Comparison of ENCODE assay signal across 1 cellular context in the genomic region with DNA sequence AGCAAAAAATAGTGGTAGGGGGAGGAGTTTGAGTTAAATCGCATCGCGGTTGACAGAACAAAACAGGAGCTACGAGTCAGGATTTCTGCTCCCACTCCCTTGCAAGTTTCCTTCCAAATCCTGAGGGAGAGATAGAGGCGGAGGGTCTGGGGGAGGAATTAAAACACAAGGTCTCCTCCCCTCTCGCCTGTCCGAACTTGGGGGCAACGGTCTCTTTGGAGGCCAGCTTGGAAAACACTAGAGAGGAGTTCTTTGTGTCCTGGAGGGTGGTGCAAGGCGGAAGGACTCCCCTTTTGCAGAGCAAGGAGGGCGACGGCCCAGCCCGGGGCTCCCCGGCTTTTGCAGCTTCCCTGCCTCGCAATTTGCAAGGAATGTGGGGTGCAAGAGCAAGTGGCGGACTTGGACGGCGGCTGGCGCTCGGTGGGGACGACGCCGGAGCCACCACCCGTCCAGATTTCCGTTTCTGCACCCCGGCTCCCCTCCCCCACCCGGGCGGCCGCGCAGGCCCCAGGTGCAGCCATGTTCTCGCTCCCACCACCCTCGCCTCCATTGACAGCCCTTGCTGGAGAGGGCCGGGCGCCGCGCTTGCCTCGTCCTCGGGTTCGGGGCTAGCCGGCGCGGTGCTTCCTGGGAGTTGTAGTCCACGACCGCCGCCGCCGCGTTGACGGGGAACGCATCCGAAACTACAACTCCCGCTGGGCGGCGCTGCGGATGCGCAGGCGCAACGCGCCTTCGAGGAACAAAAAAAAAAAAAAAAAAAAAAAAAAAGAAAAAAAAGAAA.
TF ChIP-seq lines count a peak whose summit lies in the region.

No MANE protein-coding gene starts in this region.

TF ChIP-seq in H1, 55 proteins besides CTCF, POLR2A, EP300 and RAD21 (continued from another document):
- TF ChIP-seq TAF7 (optimal IDR thresholded peaks at IDR 0.05; ENCODE audit: borderline replicate concordance, low read depth, low read length): peak; percentile 87
- TF ChIP-seq YY1 (IDR thresholded peaks at IDR 0.05; ENCODE audit: low read depth, low read length): peak; percentile 93
- TF ChIP-seq CEBPB (IDR thresholded peaks at IDR 0.05; ENCODE audit: low read depth, low read length): no peak
- 0 out of 2 replicates have a peak, but pooled peaks have one; percentile 33 for TF ChIP-seq TCF12 (IDR thresholded peaks at IDR 0.05; ENCODE audit: low read depth, low read length)
- peak; percentile 76 for TF ChIP-seq TBP (IDR thresholded peaks at IDR 0.05; ENCODE audit: low read depth, low read length)
- TF ChIP-seq KDM4A (IDR thresholded peaks at IDR 0.05; ENCODE audit: low read depth, low read length, severe bottlenecking): no peak
- TF ChIP-seq SUZ12 (IDR thresholded peaks at IDR 0.05; ENCODE audit: low read length): no peak
- peak; percentile 85 for TF ChIP-seq NRF1 (IDR thresholded peaks at IDR 0.05; ENCODE audit: low read depth, low read length)
- no peak for TF ChIP-seq GABPA (IDR thresholded peaks at IDR 0.05; ENCODE audit: borderline replicate concordance, insufficient read depth, low read length)
- no peak for TF ChIP-seq BACH1 (IDR thresholded peaks at IDR 0.05; ENCODE audit: low read length)
- TF ChIP-seq TEAD4 (IDR thresholded peaks at IDR 0.05; ENCODE audit: low read depth, low read length): 0 out of 2 replicates have a peak, but pooled peaks have one; percentile 58
- TF ChIP-seq, protein P1, sequence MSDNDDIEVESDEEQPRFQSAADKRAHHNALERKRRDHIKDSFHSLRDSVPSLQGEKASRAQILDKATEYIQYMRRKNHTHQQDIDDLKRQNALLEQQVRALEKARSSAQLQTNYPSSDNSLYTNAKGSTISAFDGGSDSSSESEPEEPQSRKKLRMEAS (IDR thresholded peaks at IDR 0.05): peak; percentile 66
- TF ChIP-seq FOSL1 (IDR thresholded peaks at IDR 0.05; ENCODE audit: insufficient read depth, low read depth, low read length): no peak
- peak; percentile 71 for TF ChIP-seq CREB1 (IDR thresholded peaks at IDR 0.05)
- no peak for TF ChIP-seq E2F6 (IDR thresholded peaks at IDR 0.05)
- peak; percentile 69 for TF ChIP-seq SIX5 (IDR thresholded peaks at IDR 0.05; ENCODE audit: low read depth, low read length)
- TF ChIP-seq ATF2 (IDR thresholded peaks at IDR 0.05; ENCODE audit: low read length): no peak
- peak; percentile 70 for TF ChIP-seq POLR2AphosphoS5 (IDR thresholded peaks at IDR 0.05; ENCODE audit: low read depth, low read length)
- TF ChIP-seq USF2 (IDR thresholded peaks at IDR 0.05; ENCODE audit: low read length): 0 out of 2 replicates have a peak, but pooled peaks have one; percentile 23
- TF ChIP-seq SP1 (IDR thresholded peaks at IDR 0.05; ENCODE audit: low read depth, low read length): no peak
- TF ChIP-seq POU5F1 (IDR thresholded peaks at IDR 0.05; ENCODE audit: low read depth, low read length): no peak
- TF ChIP-seq ASH2L (IDR thresholded peaks at IDR 0.05; ENCODE audit: low read length): peak; percentile 51
- TF ChIP-seq, protein P2, sequence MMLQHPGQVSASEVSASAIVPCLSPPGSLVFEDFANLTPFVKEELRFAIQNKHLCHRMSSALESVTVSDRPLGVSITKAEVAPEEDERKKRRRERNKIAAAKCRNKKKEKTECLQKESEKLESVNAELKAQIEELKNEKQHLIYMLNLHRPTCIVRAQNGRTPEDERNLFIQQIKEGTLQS (IDR thresholded peaks at IDR 0.05; ENCODE audit: insufficient read depth, low read depth, low read length): 0 out of 2 replicates have a peak, but pooled peaks have one; percentile 35
- TF ChIP-seq RBBP5 (IDR thresholded peaks at IDR 0.05; ENCODE audit: borderline replicate concordance, low read depth, low read length): peak; percentile 56; the same call in 1 of the 2 replicates
- TF ChIP-seq CHD2 (IDR thresholded peaks at IDR 0.05; ENCODE audit: low read length): peak; percentile 29; the same call in 1 of the 2 replicates
- TF ChIP-seq MAFK (IDR thresholded peaks at IDR 0.05; ENCODE audit: low read depth, low read length): no peak
- TF ChIP-seq SP4 (IDR thresholded peaks at IDR 0.05; ENCODE audit: low read length): 0 out of 2 replicates have a peak, but pooled peaks have one; percentile 8
- no peak for TF ChIP-seq SP2 (IDR thresholded peaks at IDR 0.05; ENCODE audit: low read length)
